Comparison of ENCODE assay signal across 1 cellular context in genomic region chr11:3132271-3132781, GRCh38.
TF ChIP-seq lines count a peak whose summit lies in the region.

No MANE protein-coding gene starts in this region.

TF ChIP-seq in HepG2, 621 proteins besides CTCF, POLR2A, EP300 and RAD21:
- TF ChIP-seq ASH2L (IDR thresholded peaks at IDR 0.05; ENCODE audit: insufficient read length, low read depth, low read length) (no peak), ZNF552 (CRISPR knock-in tag; IDR thresholded peaks at IDR 0.05; ENCODE audit: borderline replicate concordance) (no peak), ZNF749 (CRISPR knock-in tag; IDR thresholded peaks at IDR 0.05; ENCODE audit: borderline replicate concordance) (no peak), ZNF143 (CRISPR knock-in tag; IDR thresholded peaks at IDR 0.05) (no peak), DR1 (CRISPR knock-in tag; IDR thresholded peaks at IDR 0.05) (no peak), ZFYVE20 (CRISPR knock-in tag; IDR thresholded peaks at IDR 0.05; ENCODE audit: borderline replicate concordance, low read depth) (no peak), ZNF333 (CRISPR knock-in tag; IDR thresholded peaks at IDR 0.05; ENCODE audit: borderline replicate concordance) (no peak), ZNF577 (CRISPR knock-in tag; IDR thresholded peaks at IDR 0.05; ENCODE audit: borderline replicate concordance, low read depth) (no peak), PLRG1 (conservative IDR thresholded peaks at IDR 0.05) (no peak), KDM6A (CRISPR knock-in tag; IDR thresholded peaks at IDR 0.05; ENCODE audit: low read depth) (no peak), ZNF3 (CRISPR knock-in tag; IDR thresholded peaks at IDR 0.05) (no peak), ISL2 (CRISPR knock-in tag; IDR thresholded peaks at IDR 0.05) (no peak), TMF1 (CRISPR knock-in tag; IDR thresholded peaks at IDR 0.05; ENCODE audit: low read depth) (no peak), ZNF264 (CRISPR knock-in tag; IDR thresholded peaks at IDR 0.05) (no peak), KLF15 (CRISPR knock-in tag; IDR thresholded peaks at IDR 0.05; ENCODE audit: borderline replicate concordance) (no peak), NCOR1 (IDR thresholded peaks at IDR 0.05; ENCODE audit: borderline replicate concordance, low read length) (no peak), ARID2 (CRISPR knock-in tag; IDR thresholded peaks at IDR 0.05; ENCODE audit: borderline replicate concordance) (no peak), ZNF782 (CRISPR knock-in tag; IDR thresholded peaks at IDR 0.05; ENCODE audit: borderline replicate concordance) (no peak)
- TF ChIP-seq, protein P1, sequence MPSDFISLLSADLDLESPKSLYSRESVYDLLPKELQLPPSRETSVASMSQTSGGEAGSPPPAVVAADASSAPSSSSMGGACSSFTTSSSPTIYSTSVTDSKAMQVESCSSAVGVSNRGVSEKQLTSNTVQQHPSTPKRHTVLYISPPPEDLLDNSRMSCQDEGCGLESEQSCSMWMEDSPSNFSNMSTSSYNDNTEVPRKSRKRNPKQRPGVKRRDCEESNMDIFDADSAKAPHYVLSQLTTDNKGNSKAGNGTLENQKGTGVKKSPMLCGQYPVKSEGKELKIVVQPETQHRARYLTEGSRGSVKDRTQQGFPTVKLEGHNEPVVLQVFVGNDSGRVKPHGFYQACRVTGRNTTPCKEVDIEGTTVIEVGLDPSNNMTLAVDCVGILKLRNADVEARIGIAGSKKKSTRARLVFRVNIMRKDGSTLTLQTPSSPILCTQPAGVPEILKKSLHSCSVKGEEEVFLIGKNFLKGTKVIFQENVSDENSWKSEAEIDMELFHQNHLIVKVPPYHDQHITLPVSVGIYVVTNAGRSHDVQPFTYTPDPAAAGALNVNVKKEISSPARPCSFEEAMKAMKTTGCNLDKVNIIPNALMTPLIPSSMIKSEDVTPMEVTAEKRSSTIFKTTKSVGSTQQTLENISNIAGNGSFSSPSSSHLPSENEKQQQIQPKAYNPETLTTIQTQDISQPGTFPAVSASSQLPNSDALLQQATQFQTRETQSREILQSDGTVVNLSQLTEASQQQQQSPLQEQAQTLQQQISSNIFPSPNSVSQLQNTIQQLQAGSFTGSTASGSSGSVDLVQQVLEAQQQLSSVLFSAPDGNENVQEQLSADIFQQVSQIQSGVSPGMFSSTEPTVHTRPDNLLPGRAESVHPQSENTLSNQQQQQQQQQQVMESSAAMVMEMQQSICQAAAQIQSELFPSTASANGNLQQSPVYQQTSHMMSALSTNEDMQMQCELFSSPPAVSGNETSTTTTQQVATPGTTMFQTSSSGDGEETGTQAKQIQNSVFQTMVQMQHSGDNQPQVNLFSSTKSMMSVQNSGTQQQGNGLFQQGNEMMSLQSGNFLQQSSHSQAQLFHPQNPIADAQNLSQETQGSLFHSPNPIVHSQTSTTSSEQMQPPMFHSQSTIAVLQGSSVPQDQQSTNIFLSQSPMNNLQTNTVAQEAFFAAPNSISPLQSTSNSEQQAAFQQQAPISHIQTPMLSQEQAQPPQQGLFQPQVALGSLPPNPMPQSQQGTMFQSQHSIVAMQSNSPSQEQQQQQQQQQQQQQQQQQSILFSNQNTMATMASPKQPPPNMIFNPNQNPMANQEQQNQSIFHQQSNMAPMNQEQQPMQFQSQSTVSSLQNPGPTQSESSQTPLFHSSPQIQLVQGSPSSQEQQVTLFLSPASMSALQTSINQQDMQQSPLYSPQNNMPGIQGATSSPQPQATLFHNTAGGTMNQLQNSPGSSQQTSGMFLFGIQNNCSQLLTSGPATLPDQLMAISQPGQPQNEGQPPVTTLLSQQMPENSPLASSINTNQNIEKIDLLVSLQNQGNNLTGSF (CRISPR knock-in tag; IDR thresholded peaks at IDR 0.05) = no peak
- TF ChIP-seq, protein P2, sequence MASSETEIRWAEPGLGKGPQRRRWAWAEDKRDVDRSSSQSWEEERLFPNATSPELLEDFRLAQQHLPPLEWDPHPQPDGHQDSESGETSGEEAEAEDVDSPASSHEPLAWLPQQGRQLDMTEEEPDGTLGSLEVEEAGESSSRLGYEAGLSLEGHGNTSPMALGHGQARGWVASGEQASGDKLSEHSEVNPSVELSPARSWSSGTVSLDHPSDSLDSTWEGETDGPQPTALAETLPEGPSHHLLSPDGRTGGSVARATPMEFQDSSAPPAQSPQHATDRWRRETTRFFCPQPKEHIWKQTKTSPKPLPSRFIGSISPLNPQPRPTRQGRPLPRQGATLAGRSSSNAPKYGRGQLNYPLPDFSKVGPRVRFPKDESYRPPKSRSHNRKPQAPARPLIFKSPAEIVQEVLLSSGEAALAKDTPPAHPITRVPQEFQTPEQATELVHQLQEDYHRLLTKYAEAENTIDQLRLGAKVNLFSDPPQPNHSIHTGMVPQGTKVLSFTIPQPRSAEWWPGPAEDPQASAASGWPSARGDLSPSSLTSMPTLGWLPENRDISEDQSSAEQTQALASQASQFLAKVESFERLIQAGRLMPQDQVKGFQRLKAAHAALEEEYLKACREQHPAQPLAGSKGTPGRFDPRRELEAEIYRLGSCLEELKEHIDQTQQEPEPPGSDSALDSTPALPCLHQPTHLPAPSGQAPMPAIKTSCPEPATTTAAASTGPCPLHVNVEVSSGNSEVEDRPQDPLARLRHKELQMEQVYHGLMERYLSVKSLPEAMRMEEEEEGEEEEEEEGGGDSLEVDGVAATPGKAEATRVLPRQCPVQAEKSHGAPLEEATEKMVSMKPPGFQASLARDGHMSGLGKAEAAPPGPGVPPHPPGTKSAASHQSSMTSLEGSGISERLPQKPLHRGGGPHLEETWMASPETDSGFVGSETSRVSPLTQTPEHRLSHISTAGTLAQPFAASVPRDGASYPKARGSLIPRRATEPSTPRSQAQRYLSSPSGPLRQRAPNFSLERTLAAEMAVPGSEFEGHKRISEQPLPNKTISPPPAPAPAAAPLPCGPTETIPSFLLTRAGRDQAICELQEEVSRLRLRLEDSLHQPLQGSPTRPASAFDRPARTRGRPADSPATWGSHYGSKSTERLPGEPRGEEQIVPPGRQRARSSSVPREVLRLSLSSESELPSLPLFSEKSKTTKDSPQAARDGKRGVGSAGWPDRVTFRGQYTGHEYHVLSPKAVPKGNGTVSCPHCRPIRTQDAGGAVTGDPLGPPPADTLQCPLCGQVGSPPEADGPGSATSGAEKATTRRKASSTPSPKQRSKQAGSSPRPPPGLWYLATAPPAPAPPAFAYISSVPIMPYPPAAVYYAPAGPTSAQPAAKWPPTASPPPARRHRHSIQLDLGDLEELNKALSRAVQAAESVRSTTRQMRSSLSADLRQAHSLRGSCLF (CRISPR knock-in tag; IDR thresholded peaks at IDR 0.05; ENCODE audit: borderline replicate concordance) = no peak
TF ChIP-seq in HepG2: peak in this region for 0.
